23 cellular contexts compared by ENCODE assay signal in the genomic region with DNA sequence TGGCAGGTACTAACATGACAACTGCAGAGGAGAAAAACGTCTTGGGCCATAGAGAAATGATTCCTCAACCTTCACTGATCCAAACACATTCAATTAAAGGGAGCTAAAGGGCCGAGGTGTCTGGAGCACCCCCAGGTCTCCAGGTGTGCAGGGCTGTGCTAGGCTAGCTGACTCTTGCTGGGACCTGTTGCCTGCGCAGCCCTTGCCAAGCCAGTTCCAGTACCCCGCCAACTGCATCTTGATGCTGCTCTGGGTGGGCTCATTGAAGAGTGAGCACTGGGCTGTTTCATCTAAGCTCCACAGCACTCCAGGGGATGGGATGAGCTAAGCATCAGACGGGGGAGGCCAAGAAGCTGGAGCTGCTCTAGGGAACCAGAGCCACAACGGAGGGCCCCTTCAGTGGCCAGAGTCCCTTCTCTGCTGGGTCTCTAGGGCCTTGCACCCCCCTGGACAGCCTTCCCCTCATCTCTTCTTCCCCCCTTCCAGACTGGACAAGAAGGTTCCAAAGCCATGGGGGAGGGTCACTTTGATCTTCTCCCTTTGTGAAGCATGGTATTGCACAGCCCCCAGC. TPM values are rescaled to one million over a fixed set of nuclear protein-coding genes. Genes with fewer than 3 reads are reported as not detected.
DNase-seq lines count a peak whose midpoint lies in the region; ATAC-seq and TF ChIP-seq lines count a peak whose summit lies in the region.
"Had no signal": no experiment of that assay in that cellular context is flagged by ENCODE, and none has a peak within 500 bp of the region (broad histone marks: within the 10 kb centered on the region; RNA-seq: fewer than 3 reads in every experiment).

No MANE protein-coding gene starts in this region.

- H3K36me3 ChIP-seq in GM23248 (ENCODE audit: low read depth) (peaks cover 23% of the 10 kb centered on the region), Panc1 (ENCODE audit: control insufficient read depth, insufficient read depth, low read length) (peaks cover 8% of the 10 kb centered on the region), neural progenitor cell (no peaks in the 10 kb centered on the region)

- H2AFZ ChIP-seq in GM23248 (no peak overlapping the region), neural progenitor cell (replicated peaks) (no peak overlapping the region)
- H2AFZ ChIP-seq: hepatocyte had no signal

- H3F3A ChIP-seq in GM23248 (ENCODE audit: insufficient read depth): peaks cover 34% of the 10 kb centered on the region
- H3F3A ChIP-seq in neural progenitor cell (ENCODE audit: low read depth): peaks cover 30% of the 10 kb centered on the region

- no peak overlapping the region for H3K4me3 ChIP-seq in GM23248
- no peak overlapping the region for H3K4me3 ChIP-seq in Panc1 (ENCODE audit: low read depth in 2 of 2, low read length in 2 of 2)
- no peak overlapping the region for H3K4me3 ChIP-seq in neural progenitor cell
- H3K4me3 ChIP-seq: hepatocyte had no signal

- in situ Hi-C loops in GM23248 (cut with MboI): loop anchor here (10.0 kb wide), 1 partner anchor 252 kb away; no protein-coding TSS in a partner anchor
- in situ Hi-C loops in Panc1 (cut with HindIII; ENCODE audit: low pct_unique_long_range_greater_than_20kb, low sequenced_read_pairs): no loop called here

- H3K4me1 ChIP-seq in GM23248 (ENCODE audit: insufficient read depth): peaks cover 35% of the 10 kb centered on the region
- peaks cover 23% of the 10 kb centered on the region for H3K4me1 ChIP-seq in Panc1 (ENCODE audit: control insufficient read depth, insufficient read depth, low read length)
- peaks cover 29% of the 10 kb centered on the region for H3K4me1 ChIP-seq in neural progenitor cell

- no peak for ATAC-seq in Panc1
- ATAC-seq in HG03378 (IDR thresholded peaks at IDR 0.05; ENCODE audit: unreplicated experiment): no peak
- ATAC-seq: activated naive CD4-positive, alpha-beta T cell treated with anti-CD3 and anti-CD28 coated beads, Interleukin-2, amount 50 U/mL, for 72 hours; left lobe of liver; natural killer cell; sciatic nerve; stimulated activated naive CD8-positive, alpha-beta T cell treated with anti-CD3 and anti-CD28 coated beads, Interleukin-15, amount 100 ng/mL, for 72 hours had no signal

- WGBS in GM23248 (ENCODE audit: low coverage in 1 of 2, low lambda C conversion rate in 2 of 2, missing lambda C conversion rate in 2 of 2), 2 experiments: 66 to 73% methylated on average over 6 of the region's 6 CpGs

- H3K36me3 Mint-ChIP-seq in endothelial cell (ENCODE audit: low read depth, unreplicated experiment): peaks cover 48% of the 10 kb centered on the region
- H3K36me3 Mint-ChIP-seq in nephron (ENCODE audit: low read depth): peaks cover 42% of the 10 kb centered on the region
- peaks cover 33% of the 10 kb centered on the region for H3K36me3 Mint-ChIP-seq in neural progenitor cell

- H3K27ac ChIP-seq in GM23248 (0 out of 2 replicates have a peak overlapping the region, but pooled peaks have one; percentile 84), Panc1 (ENCODE audit: low read length) (peak overlapping the region; percentile 15; the same call in 1 of the 2 replicates), neural progenitor cell (no peak overlapping the region)

- BruUV-seq in Panc1 (replicated peaks; lab: Mats Ljungman, UMichigan): no TSS peak

- H3K79me2 ChIP-seq in GM23248 (ENCODE audit: insufficient read depth) (0 out of 2 replicates have a peak, but pooled peaks cover 3% of the 10 kb centered on the region), neural progenitor cell (ENCODE audit: low read depth) (no peaks in the 10 kb centered on the region)
- H3K79me2 ChIP-seq: hepatocyte had no signal

- peak overlapping the region; percentile 14 for H3K4me3 Mint-ChIP-seq in endothelial cell (ENCODE audit: unreplicated experiment)
- no peak overlapping the region for H3K4me3 Mint-ChIP-seq in nephron
- no peak overlapping the region for H3K4me3 Mint-ChIP-seq in neural progenitor cell
- H3K4me3 Mint-ChIP-seq: activated CD4-positive, alpha-beta T cell treated with anti-CD3 and anti-CD28 coated beads, Interleukin-2, amount 10 ng/mL, durations not matched to agents 7 days and 5 days; activated T-helper 1 cell treated with anti-CD3 and anti-CD28 coated beads, Interleukin-12 subunit alpha, Interleukin-12 subunit beta, Interleukin-2, Interleukin-4 antibody, amounts not matched to agents 30 ng/mL and 10 ng/mL and 1 ng/mL, durations not matched to agents 14 hours and 24 hours and 36 hours; natural killer cell; stimulated activated naive CD8-positive, alpha-beta T cell treated with anti-CD3 and anti-CD28 coated beads, Interleukin-15, amount 100 ng/mL, for 72 hours had no signal

- DNase-seq in GM23248 (no peak), Panc1 (ENCODE audit: low read depth, low spot score) (no peak), endothelial cell (ENCODE audit: low spot score) (no peak), T1000 (lab: John Stamatoyannopoulos, UW) (no peak), neural progenitor cell (ENCODE audit: low spot score) (no peak)
- DNase-seq: activated CD4-positive, alpha-beta T cell treated with anti-CD3 and anti-CD28 coated beads, Interleukin-2, amount 10 ng/mL, durations not matched to agents 7 days and 5 days; cerebellar nuclear complex; erythroblast; foreskin melanocyte; midbrain; natural killer cell; NCI-H2171 treated with DMSO at 0.1 percent for 48 hours; T-helper 2 cell; tibial artery had no signal

- H3K9me3 Mint-ChIP-seq in endothelial cell (ENCODE audit: unreplicated experiment) (no peaks in the 10 kb centered on the region), nephron (no peaks in the 10 kb centered on the region), neural progenitor cell (no peaks in the 10 kb centered on the region)
- H3K9me3 Mint-ChIP-seq: activated CD4-positive, alpha-beta T cell treated with anti-CD3 and anti-CD28 coated beads, Interleukin-2, amount 10 ng/mL, durations not matched to agents 7 days and 5 days; activated naive CD4-positive, alpha-beta T cell treated with anti-CD3 and anti-CD28 coated beads, Interleukin-2, amount 50 U/mL, for 72 hours; activated T-helper 1 cell treated with anti-CD3 and anti-CD28 coated beads, Interleukin-12 subunit alpha, Interleukin-12 subunit beta, Interleukin-2, Interleukin-4 antibody, amounts not matched to agents 30 ng/mL and 10 ng/mL and 1 ng/mL, durations not matched to agents 14 hours and 24 hours and 36 hours; natural killer cell; stimulated activated naive CD8-positive, alpha-beta T cell treated with anti-CD3 and anti-CD28 coated beads, Interleukin-15, amount 100 ng/mL, for 72 hours had no signal

- H3K27me3 ChIP-seq in GM23248 (replicated peaks; ENCODE audit: insufficient read depth) (no peaks in the 10 kb centered on the region), Panc1 (ENCODE audit: control insufficient read depth, insufficient read depth, low read length) (no peaks in the 10 kb centered on the region), neural progenitor cell (no peaks in the 10 kb centered on the region)
- H3K27me3 ChIP-seq: hepatocyte, tibial artery had no signal

- H3K4me1 Mint-ChIP-seq in endothelial cell (ENCODE audit: unreplicated experiment): peaks cover 29% of the 10 kb centered on the region
- H3K4me1 Mint-ChIP-seq in nephron: peaks cover 50% of the 10 kb centered on the region
- H3K4me1 Mint-ChIP-seq in neural progenitor cell: peaks cover 48% of the 10 kb centered on the region

- POLR2A ChIA-PET in Panc1 (lab: Charles Lee): no interaction called here

- H3K27me3 Mint-ChIP-seq in endothelial cell (ENCODE audit: unreplicated experiment) (peaks cover 2% of the 10 kb centered on the region), nephron (ENCODE audit: low read depth) (peaks cover 7% of the 10 kb centered on the region), neural progenitor cell (ENCODE audit: insufficient read depth, low read depth) (peaks cover 2% of the 10 kb centered on the region)
- H3K27me3 Mint-ChIP-seq: activated CD4-positive, alpha-beta T cell treated with anti-CD3 and anti-CD28 coated beads, Interleukin-2, amount 10 ng/mL, durations not matched to agents 7 days and 5 days had no signal

- no peak overlapping the region for H3K9ac ChIP-seq in GM23248
- H3K9ac ChIP-seq in neural progenitor cell: no peak overlapping the region

- TF ChIP-seq CTCF in Panc1 (IDR thresholded peaks at IDR 0.05) (no peak), endothelial cell (IDR thresholded peaks at IDR 0.05; ENCODE audit: unreplicated experiment) (no peak), nephron (IDR thresholded peaks at IDR 0.05; ENCODE audit: unreplicated experiment in 3 of 3) (no peak), neural progenitor cell (IDR thresholded peaks at IDR 0.05) (no peak)

- H3K4me2 ChIP-seq in GM23248 (ENCODE audit: unreplicated experiment) (no peak overlapping the region), neural progenitor cell (no peak overlapping the region)

- H4K20me1 ChIP-seq in GM23248 (ENCODE audit: insufficient read depth) (no peaks in the 10 kb centered on the region), neural progenitor cell (ENCODE audit: low read depth) (peaks cover 16% of the 10 kb centered on the region)

- H3K27ac Mint-ChIP-seq in endothelial cell (ENCODE audit: unreplicated experiment) (peak overlapping the region; percentile 7), nephron (peak overlapping the region; percentile 28 to 93 (median 51)), neural progenitor cell (no peak overlapping the region)
- H3K27ac Mint-ChIP-seq: activated CD4-positive, alpha-beta T cell treated with anti-CD3 and anti-CD28 coated beads, Interleukin-2, amount 10 ng/mL, durations not matched to agents 7 days and 5 days; activated naive CD4-positive, alpha-beta T cell treated with anti-CD3 and anti-CD28 coated beads, Interleukin-2, amount 50 U/mL, for 72 hours; activated T-helper 1 cell treated with anti-CD3 and anti-CD28 coated beads, Interleukin-12 subunit alpha, Interleukin-12 subunit beta, Interleukin-2, Interleukin-4 antibody, amounts not matched to agents 30 ng/mL and 10 ng/mL and 1 ng/mL, durations not matched to agents 14 hours and 24 hours and 36 hours; natural killer cell; stimulated activated naive CD8-positive, alpha-beta T cell treated with anti-CD3 and anti-CD28 coated beads, Interleukin-15, amount 100 ng/mL, for 72 hours had no signal

- H3K9me2 ChIP-seq in GM23248 (ENCODE audit: insufficient read depth): no peaks in the 10 kb centered on the region

- CTCF ChIA-PET in Panc1 (lab: Charles Lee): interaction anchor here (0.7 kb wide), 1 partner anchor 254 kb away, joined by 3 read pairs; no protein-coding TSS in a partner anchor

- H3K9me3 ChIP-seq in GM23248 (ENCODE audit: low read depth) (no peaks in the 10 kb centered on the region), Panc1 (ENCODE audit: control insufficient read depth, insufficient read depth, low read depth, low read length) (no peaks in the 10 kb centered on the region), neural progenitor cell (ENCODE audit: low read depth) (no peaks in the 10 kb centered on the region)
- H3K9me3 ChIP-seq: tibial artery had no signal

- intact Hi-C loops in Panc1 (cut with micrococcal nuclease; ENCODE audit: unreplicated experiment): no loop called here

RNA-seq across cellular contexts. Expression of gene LEMD2, which starts 15.9 kb away (rescaled TPM):
- total RNA-seq in GM23248 (2014; rRNA removed; shearing (Covaris generic)): 67.5 and 79.0 TPM in 2 replicates
- polyA plus RNA-seq in GM23248 (2016; fragmentation: Nextera tagmentation; extraction: Ambion mirVana): 20.1 and 21.5 TPM in 2 replicates
- total RNA-seq in Panc1 (2021; ENCODE audit: unreplicated experiment) (89.8 TPM), endothelial cell (ENCODE audit: unreplicated experiment) (105 TPM), neural progenitor cell (ENCODE audit: low replicate concordance) (31.8 and 53.4 TPM in 2 replicates)
- 75.3 TPM for polyA plus RNA-seq in Panc1 (2012; ENCODE audit: insufficient read length)

RNA-seq across cellular contexts. Expression of gene IP6K3, which starts 26.3 kb away (rescaled TPM):
- not detected in 2 replicates for total RNA-seq in GM23248 (2014; rRNA removed; shearing (Covaris generic))
- polyA plus RNA-seq in GM23248 (2016; fragmentation: Nextera tagmentation; extraction: Ambion mirVana): 0.08 TPM in 1 of 2 replicates, not detected in the other
- not detected for total RNA-seq in Panc1 (2021; ENCODE audit: unreplicated experiment)
- polyA plus RNA-seq in Panc1 (2012; ENCODE audit: insufficient read length): not detected
- not detected for total RNA-seq in endothelial cell (ENCODE audit: unreplicated experiment)
- 2.9 and 4.6 TPM in 2 replicates for total RNA-seq in neural progenitor cell (ENCODE audit: low replicate concordance)
- total RNA-seq: activated CD4-positive, alpha-beta T cell treated with anti-CD3 and anti-CD28 coated beads, Interleukin-2, amount 10 ng/mL, durations not matched to agents 7 days and 5 days; activated naive CD4-positive, alpha-beta T cell treated with anti-CD3 and anti-CD28 coated beads, Interleukin-2, amount 50 U/mL, for 72 hours; activated T-helper 1 cell treated with anti-CD3 and anti-CD28 coated beads, Interleukin-12 subunit alpha, Interleukin-12 subunit beta, Interleukin-2, Interleukin-4 antibody, amounts not matched to agents 30 ng/mL and 10 ng/mL and 1 ng/mL, durations not matched to agents 14 hours and 24 hours and 36 hours; natural killer cell had no signal

RNA-seq across cellular contexts. Expression of gene MLN, which starts 30.8 kb away (rescaled TPM):
- not detected in 2 replicates for total RNA-seq in GM23248 (2014; rRNA removed; shearing (Covaris generic))
- not detected in 2 replicates for polyA plus RNA-seq in GM23248 (2016; fragmentation: Nextera tagmentation; extraction: Ambion mirVana)
- total RNA-seq in Panc1 (2021; ENCODE audit: unreplicated experiment): not detected
- not detected for polyA plus RNA-seq in Panc1 (2012; ENCODE audit: insufficient read length)
- not detected for total RNA-seq in endothelial cell (ENCODE audit: unreplicated experiment)
- total RNA-seq in neural progenitor cell (ENCODE audit: low replicate concordance): not detected in 2 replicates
- total RNA-seq: activated CD4-positive, alpha-beta T cell treated with anti-CD3 and anti-CD28 coated beads, Interleukin-2, amount 10 ng/mL, durations not matched to agents 7 days and 5 days; activated naive CD4-positive, alpha-beta T cell treated with anti-CD3 and anti-CD28 coated beads, Interleukin-2, amount 50 U/mL, for 72 hours; activated T-helper 1 cell treated with anti-CD3 and anti-CD28 coated beads, Interleukin-12 subunit alpha, Interleukin-12 subunit beta, Interleukin-2, Interleukin-4 antibody, amounts not matched to agents 30 ng/mL and 10 ng/mL and 1 ng/mL, durations not matched to agents 14 hours and 24 hours and 36 hours; G401; left lobe of liver; natural killer cell; sciatic nerve had no signal
